8 cellular contexts compared by ENCODE assay signal in the genomic region with DNA sequence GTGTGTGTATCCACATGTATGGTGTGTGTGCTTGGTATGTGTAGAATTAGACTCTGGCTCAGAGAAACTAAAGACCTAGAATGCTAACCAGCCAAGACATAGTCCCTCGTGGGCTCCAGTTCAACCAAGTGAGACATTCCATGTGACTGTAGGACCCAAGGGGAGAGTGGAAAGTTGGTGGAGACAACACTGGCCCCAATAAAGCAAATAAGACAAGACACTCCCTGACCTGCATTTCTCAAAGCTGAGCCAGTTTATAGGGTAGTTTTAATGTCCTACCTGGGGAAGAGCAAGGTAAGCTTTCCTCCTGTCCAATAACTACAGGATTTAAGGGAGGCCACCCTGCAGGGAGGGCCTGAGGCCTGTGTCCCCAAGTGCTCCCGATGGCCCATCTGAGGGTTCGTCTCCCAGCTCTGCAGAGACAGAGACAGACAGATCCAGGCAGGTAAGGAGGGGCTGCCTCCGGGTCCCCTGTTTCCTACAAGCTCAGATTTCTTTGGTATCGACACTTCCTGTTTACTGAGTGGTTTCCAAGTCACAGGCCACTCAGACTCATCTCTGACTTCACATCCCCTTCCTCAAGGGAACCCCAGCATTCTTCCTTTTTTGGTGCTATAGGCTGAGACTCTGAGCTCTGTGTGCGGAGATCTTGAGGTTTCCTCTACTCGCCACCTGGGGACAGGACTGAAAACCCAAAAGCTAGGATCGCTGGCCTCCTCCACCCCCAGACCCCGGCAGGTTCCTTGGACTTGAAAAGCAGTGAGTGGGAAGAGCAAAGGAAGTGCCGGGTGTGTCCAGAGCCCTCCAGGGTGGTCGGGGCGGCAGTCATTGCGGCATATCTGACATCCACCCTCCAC. TPM values are rescaled to one million over a fixed set of nuclear protein-coding genes. Genes with fewer than 3 reads are reported as not detected.
DNase-seq lines count a peak whose midpoint lies in the region; ATAC-seq and TF ChIP-seq lines count a peak whose summit lies in the region.

No MANE protein-coding gene starts in this region.

- no peaks in the 10 kb centered on the region for H3K9me3 ChIP-seq in CD4-positive, alpha-beta memory T cell (ENCODE audit: control insufficient read depth in 1 of 2, low read length in 2 of 2)

- peaks cover 2% of the 10 kb centered on the region for H3K36me3 ChIP-seq in CD4-positive, alpha-beta memory T cell (ENCODE audit: insufficient read depth, low read length)

- DNase-seq in CD4-positive, alpha-beta memory T cell = peak; percentile 86 to 92 (median 88)
- peak; percentile 68 for DNase-seq in activated T-cell treated with anti-CD3 and anti-CD28 coated beads, Interleukin-2, amount 50 U/mL, for 1 hour
- DNase-seq in iPS DF 19.7 (ENCODE audit: low read depth, low spot score) (peak; percentile 33), 8988T (no peak), osteocyte (ENCODE audit: extremely low spot score, unreplicated experiment) (no peak)

- POLR2A ChIA-PET in CD4-positive, alpha-beta memory T cell (lab: Charles Lee; ENCODE audit: partially characterized antibody) = interaction anchor here (0.8 to 1.8 kb wide), 15 partner anchors 9 to 313 kb away, joined by 3 to 15 read pairs (median 5); a partner anchor contains a TSS

- intact Hi-C loops in CD4-positive, alpha-beta memory T cell (cut with micrococcal nuclease) = loop anchor here (5.0 kb wide), 2 partner anchors 53 to 378 kb away; no protein-coding TSS in a partner anchor

- TF ChIP-seq CTCF in osteocyte (IDR thresholded peaks at IDR 0.05) = no peak

- peak overlapping the region; percentile 90 to 97 (median 94) for H3K4me3 Mint-ChIP-seq in CD4-positive, alpha-beta memory T cell
- H3K4me3 Mint-ChIP-seq in stimulated activated naive CD8-positive, alpha-beta T cell treated with anti-CD3 and anti-CD28 coated beads, Interleukin-15, Interleukin-2, amounts not matched to agents 100 ng/mL and 50 ng/mL, for 24 hours = peak overlapping the region; percentile 96
- no peak overlapping the region for H3K4me3 Mint-ChIP-seq in osteocyte (ENCODE audit: unreplicated experiment)

- peak; percentile 36 for ATAC-seq in GM19467 (IDR thresholded peaks at IDR 0.05; ENCODE audit: unreplicated experiment)
- peak; percentile 34 for ATAC-seq in HG03558 (IDR thresholded peaks at IDR 0.05; ENCODE audit: extremely low read depth, unreplicated experiment)

- no peaks in the 10 kb centered on the region for H3K27me3 Mint-ChIP-seq in CD4-positive, alpha-beta memory T cell
- H3K27me3 Mint-ChIP-seq in stimulated activated naive CD8-positive, alpha-beta T cell treated with anti-CD3 and anti-CD28 coated beads, Interleukin-15, Interleukin-2, amounts not matched to agents 100 ng/mL and 50 ng/mL, for 24 hours = no peaks in the 10 kb centered on the region
- H3K27me3 Mint-ChIP-seq in osteocyte (ENCODE audit: unreplicated experiment) = peaks cover 4% of the 10 kb centered on the region

- peaks cover 66 to 87% (median 79%) of the 10 kb centered on the region in 4 donors for H3K4me1 Mint-ChIP-seq in CD4-positive, alpha-beta memory T cell
- H3K4me1 Mint-ChIP-seq in stimulated activated naive CD8-positive, alpha-beta T cell treated with anti-CD3 and anti-CD28 coated beads, Interleukin-15, Interleukin-2, amounts not matched to agents 100 ng/mL and 50 ng/mL, for 24 hours (ENCODE audit: low read depth) = peaks cover 69% of the 10 kb centered on the region
- H3K4me1 Mint-ChIP-seq in osteocyte (ENCODE audit: unreplicated experiment) = peaks cover 7% of the 10 kb centered on the region

- H3K27ac Mint-ChIP-seq in CD4-positive, alpha-beta memory T cell = peak overlapping the region; percentile 99 to 100 (median 100)
- H3K27ac Mint-ChIP-seq in stimulated activated naive CD8-positive, alpha-beta T cell treated with anti-CD3 and anti-CD28 coated beads, Interleukin-15, Interleukin-2, amounts not matched to agents 100 ng/mL and 50 ng/mL, for 24 hours = peak overlapping the region; percentile 100
- H3K27ac Mint-ChIP-seq in osteocyte (ENCODE audit: unreplicated experiment) = no peak overlapping the region

- H3K36me3 Mint-ChIP-seq in CD4-positive, alpha-beta memory T cell = peaks cover 11 to 39% of the 10 kb centered on the region in 2 donors
- peaks cover 28% of the 10 kb centered on the region for H3K36me3 Mint-ChIP-seq in stimulated activated naive CD8-positive, alpha-beta T cell treated with anti-CD3 and anti-CD28 coated beads, Interleukin-15, Interleukin-2, amounts not matched to agents 100 ng/mL and 50 ng/mL, for 24 hours (ENCODE audit: low read depth)
- no peaks in the 10 kb centered on the region for H3K36me3 Mint-ChIP-seq in osteocyte (ENCODE audit: unreplicated experiment)

- H3K9me3 Mint-ChIP-seq in CD4-positive, alpha-beta memory T cell = no peaks in the 10 kb centered on the region
- H3K9me3 Mint-ChIP-seq in stimulated activated naive CD8-positive, alpha-beta T cell treated with anti-CD3 and anti-CD28 coated beads, Interleukin-15, Interleukin-2, amounts not matched to agents 100 ng/mL and 50 ng/mL, for 24 hours = no peaks in the 10 kb centered on the region
- H3K9me3 Mint-ChIP-seq in osteocyte (ENCODE audit: unreplicated experiment) = no peaks in the 10 kb centered on the region

- CTCF ChIA-PET in CD4-positive, alpha-beta memory T cell (lab: Charles Lee; ENCODE audit: partially characterized antibody) = interaction anchor here (0.7 to 1.6 kb wide), 6 partner anchors 10 to 288 kb away, joined by 3 to 5 read pairs (median 4); no protein-coding TSS in a partner anchor

- H3K4me1 ChIP-seq in CD4-positive, alpha-beta memory T cell (ENCODE audit: insufficient read depth, low read length) = peaks cover 89% of the 10 kb centered on the region

- H3K27ac ChIP-seq in CD4-positive, alpha-beta memory T cell (ENCODE audit: low read depth, low read length) = peak overlapping the region; percentile 98

- H3K27me3 ChIP-seq in CD4-positive, alpha-beta memory T cell (ENCODE audit: insufficient read depth, low read length) = no peaks in the 10 kb centered on the region

- H3K4me3 ChIP-seq in CD4-positive, alpha-beta memory T cell (ENCODE audit: low read length in 2 of 2) = peak overlapping the region; percentile 40 to 89

RNA-seq across cellular contexts. Expression of a gene that starts 9.3 kb away (rescaled TPM):
- 10 to 100 TPM; 33.9 to 37.1 TPM for total RNA-seq in CD4-positive, alpha-beta memory T cell
- polyA plus RNA-seq in CD4-positive, alpha-beta memory T cell = 10 to 100 TPM; 35.2 to 46.0 TPM
- total RNA-seq in osteocyte = 1.3 and 1.5 TPM in 2 replicates

Comparison
In these comparisons a context has a peak if more than half of its experiments do, and no peak if none do; other contexts are left out.
1. DNase-seq: peak in CD4-positive, alpha-beta memory T cell (5 of 5), activated T-cell treated with anti-CD3 and anti-CD28 coated beads, Interleukin-2, amount 50 U/mL, for 1 hour (single experiment) and iPS DF 19.7 (single experiment); none in 8988T (single experiment) and osteocyte (single experiment).
2. RNA of a gene that starts 9.3 kb away (total RNA-seq): 33.9 to 37.1 TPM in CD4-positive, alpha-beta memory T cell; 1.3 to 1.5 TPM in osteocyte; every median in the first group is over 10 times any median in the second.